In genomic region chr1:149636286-149637122, GRCh38 we compare ENCODE assay signal across 8 cellular contexts. TPM values are rescaled to one million over a fixed set of nuclear protein-coding genes. Genes with fewer than 3 reads are reported as not detected.
A peak's percentile ranks its signal among the peaks of the same experiment; 100 is the strongest.
DNase-seq lines count a peak whose midpoint lies in the region; ATAC-seq and TF ChIP-seq lines count a peak whose summit lies in the region.
"Not testable (repeated sequence)": the region's sequence is repeated elsewhere in the genome, so short reads cannot be mapped to it uniquely, and the experiment has no call there.

No MANE protein-coding gene starts in this region.

- not testable (repeated sequence) for TF ChIP-seq CTCF in cardiac fibroblast (IDR thresholded peaks at IDR 0.05; ENCODE audit: low read depth, low read length)

- peak overlapping the region; percentile 44 to 54 for H3K4me3 ChIP-seq in cardiac fibroblast (replicated peaks in 1 of 2; ENCODE audit: low read depth in 2 of 2, low read length in 2 of 2)
- peak overlapping the region; percentile 24 to 51 (median 34) for H3K4me3 ChIP-seq in skin epidermis

- peaks cover 30 to 44% of the 10 kb centered on the region in 2 donors for H3K4me1 Mint-ChIP-seq in immature natural killer cell

- not testable (repeated sequence) for H3K9me3 Mint-ChIP-seq in immature natural killer cell

- H3K4me3 Mint-ChIP-seq in immature natural killer cell: peak overlapping the region; percentile 91 to 99 (median 97)

- H3K27ac ChIP-seq in skin epidermis: peak overlapping the region; percentile 46 to 99 (median 94)

- H3K27me3 Mint-ChIP-seq in immature natural killer cell (ENCODE audit: low read depth in 3 of 3): not testable (repeated sequence)

- in situ Hi-C loops in ACHN (cut with HindIII; ENCODE audit: low pct_ligation_motif_present, low pct_unique_long_range_greater_than_20kb, low sequenced_read_pairs): not testable (repeated sequence)

- H3K27ac Mint-ChIP-seq in immature natural killer cell: peak overlapping the region; percentile 97 to 100 (median 100)

- DNase-seq in ACHN (peak; percentile 95), NCI-H345 (lab: John Stamatoyannopoulos, UW) (peak; percentile 99), cardiac fibroblast (ENCODE audit: low read depth in 2 of 2) (peak; percentile 89 to 95), immature natural killer cell (peak; percentile 88 to 90 (median 89))
- peak; percentile 82 for DNase-seq in activated CD4-positive, CD25-positive, alpha-beta regulatory T cell treated with anti-CD3 and anti-CD28 coated beads, Interleukin-2, amount 50 U/mL, for 16 hours (ENCODE audit: low read depth, low spot score)

- not testable (repeated sequence) for H3K36me3 Mint-ChIP-seq in immature natural killer cell

- ATAC-seq in GM19043 (IDR thresholded peaks at IDR 0.05; ENCODE audit: low read depth, unreplicated experiment): peak; percentile 87
- ATAC-seq in HG03196 (IDR thresholded peaks at IDR 0.05; ENCODE audit: unreplicated experiment): peak; percentile 84

RNA-seq across cellular contexts. Expression of gene PPIAL4C, which starts 52.9 kb away (rescaled TPM):
- polyA plus RNA-seq in immature natural killer cell: not detected

Comparison
In these comparisons a context has a peak if more than half of its experiments do, and no peak if none do; other contexts are left out.
1. Peak in every context shown above with its lines: DNase-seq, ATAC-seq, H3K4me3 ChIP-seq and H3K27ac ChIP-seq.